21 cellular contexts compared by ENCODE assay signal in the genomic region with DNA sequence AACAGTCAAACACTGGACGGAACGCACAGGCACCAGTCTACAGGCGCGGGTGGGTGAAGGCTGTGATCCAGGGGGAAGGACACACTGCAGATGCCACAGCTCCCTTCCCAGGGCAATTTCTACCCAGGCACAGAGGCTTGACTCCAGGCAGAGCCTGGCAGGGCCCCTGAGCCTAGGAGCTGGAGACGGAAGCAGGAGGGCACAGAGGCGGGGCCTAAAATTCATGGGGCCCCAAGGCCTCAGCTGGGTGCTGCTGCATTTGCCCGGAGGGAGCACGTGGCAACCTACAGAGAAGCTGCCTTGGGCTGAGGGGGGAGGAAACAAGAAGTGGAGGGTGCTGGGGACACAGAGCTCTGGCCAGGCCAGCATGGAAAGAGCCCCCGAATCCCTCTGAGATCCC. TPM values are rescaled to one million over a fixed set of nuclear protein-coding genes. Genes with fewer than 3 reads are reported as not detected.
"Had no signal": no experiment of that assay in that cellular context is flagged by ENCODE, and none has a peak within 500 bp of the region (broad histone marks: within the 10 kb centered on the region; RNA-seq: fewer than 3 reads in every experiment).

No MANE protein-coding gene starts in this region.

- H3K27ac Mint-ChIP-seq: activated T-helper 1 cell treated with anti-CD3 and anti-CD28 coated beads, Interleukin-12 subunit alpha, Interleukin-12 subunit beta, Interleukin-2, Interleukin-4 antibody, amounts not matched to agents 30 ng/mL and 10 ng/mL and 1 ng/mL, durations not matched to agents 14 hours and 24 hours and 36 hours; neural progenitor cell; T-helper 1 cell treated with Interleukin-12 subunit alpha and Interleukin-12 subunit beta and Interleukin-4 antibody, amounts not matched to agents 30 μg/mL and 1 μg/mL, for 36 hours had no signal

- H3K9ac ChIP-seq: neural progenitor cell had no signal

- H3K9me3 Mint-ChIP-seq: activated T-helper 1 cell treated with anti-CD3 and anti-CD28 coated beads, Interleukin-12 subunit alpha, Interleukin-12 subunit beta, Interleukin-2, Interleukin-4 antibody, amounts not matched to agents 30 ng/mL and 10 ng/mL and 1 ng/mL, durations not matched to agents 14 hours and 24 hours and 36 hours; T-helper 1 cell treated with Interleukin-12 subunit alpha and Interleukin-12 subunit beta and Interleukin-4 antibody, amounts not matched to agents 30 μg/mL and 1 μg/mL, for 36 hours had no signal

- H3K4me3 Mint-ChIP-seq: activated T-helper 1 cell treated with anti-CD3 and anti-CD28 coated beads, Interleukin-12 subunit alpha, Interleukin-12 subunit beta, Interleukin-2, Interleukin-4 antibody, amounts not matched to agents 30 ng/mL and 10 ng/mL and 1 ng/mL, durations not matched to agents 14 hours and 24 hours and 36 hours; neural progenitor cell; T-helper 1 cell treated with Interleukin-12 subunit alpha and Interleukin-12 subunit beta and Interleukin-4 antibody, amounts not matched to agents 30 μg/mL and 1 μg/mL, for 36 hours had no signal

- H3K27me3 ChIP-seq: body of pancreas, neural progenitor cell, ovary, sigmoid colon, SJCRH30, tibial nerve had no signal

- H3K9me3 ChIP-seq: body of pancreas, ovary, sigmoid colon had no signal

- DNase-seq: activated CD4-positive, alpha-beta T cell treated with anti-CD3 and anti-CD28 coated beads, Interleukin-2, amount 50 U/mL, for 1 hour; activated naive CD4-positive, alpha-beta T cell; body of pancreas; caudate nucleus; erythroblast; left ventricle myocardium superior; ovary; sigmoid colon; SJCRH30; stimulated activated naive CD4-positive, alpha-beta T cell treated with Interleukin-2 at 50 U/mL for 16 hours; substantia nigra had no signal

- ATAC-seq: activated CD4-positive, CD25-positive, alpha-beta regulatory T cell treated with anti-CD3 and anti-CD28 coated beads, Interleukin-2, amount 50 U/mL, for 24 hours; body of pancreas; left ventricle myocardium superior had no signal

- H3K4me1 ChIP-seq: body of pancreas, neural progenitor cell, sigmoid colon, SJCRH30, tibial nerve had no signal

- H3K4me3 ChIP-seq: body of pancreas, neural progenitor cell, ovary, sigmoid colon, SJCRH30, tibial nerve had no signal

- H3K36me3 Mint-ChIP-seq: neural progenitor cell had no signal

- H3K27ac ChIP-seq: body of pancreas, neural progenitor cell, ovary, sigmoid colon, SJCRH30, tibial nerve had no signal

- H3K36me3 ChIP-seq: neural progenitor cell, ovary, sigmoid colon, SJCRH30, tibial nerve had no signal

- FAIRE-seq: endometrium, frontal cortex had no signal

RNA-seq across cellular contexts. Expression of gene TSPEAR, which starts 49.0 kb away (rescaled TPM):
- total RNA-seq: activated T-helper 1 cell treated with anti-CD3 and anti-CD28 coated beads, Interleukin-12 subunit alpha, Interleukin-12 subunit beta, Interleukin-2, Interleukin-4 antibody, amounts not matched to agents 30 ng/mL and 10 ng/mL and 1 ng/mL, durations not matched to agents 14 hours and 24 hours and 36 hours; frontal cortex; kidney epithelial cell; mononuclear cell; pulmonary artery endothelial cell; sigmoid colon; SJCRH30; tibial nerve had no signal
